In the genomic region with DNA sequence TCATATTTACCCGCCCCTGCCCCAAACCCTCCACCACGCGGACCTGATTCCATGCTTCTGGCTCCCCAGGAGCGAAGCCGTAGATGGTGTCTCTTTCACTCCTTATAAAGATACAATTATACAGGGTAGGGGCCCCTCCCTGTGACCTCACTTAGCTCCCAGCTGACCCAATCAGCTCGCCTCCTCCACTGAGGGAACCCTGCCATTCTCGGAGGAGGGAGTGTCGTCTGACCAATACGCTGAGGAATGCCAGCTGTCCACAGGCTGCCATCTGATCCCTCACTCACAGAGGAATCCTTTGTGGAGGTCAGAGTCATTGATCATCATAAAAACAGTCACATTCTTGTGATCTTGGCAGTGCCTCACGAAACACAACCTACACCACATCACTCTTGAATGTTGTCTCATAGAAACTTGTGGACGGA, we compare ENCODE assay signal across 9 cellular contexts.
DNase-seq lines count a peak whose midpoint lies in the region; ATAC-seq, FAIRE-seq and TF ChIP-seq lines count a peak whose summit lies in the region.
"Had no signal": no experiment of that assay in that cellular context is flagged by ENCODE, and none has a peak within 500 bp of the region (broad histone marks: within the 10 kb centered on the region; RNA-seq: fewer than 3 reads in every experiment).

No MANE protein-coding gene starts in this region.

- no peak overlapping the region for H3K4me3 ChIP-seq in kidney (ENCODE audit: low read length in 2 of 2)
- no peak overlapping the region for H3K4me3 ChIP-seq in colonic mucosa

- H3K4me1 Mint-ChIP-seq in brain = peaks cover 61% of the 10 kb centered on the region
- H3K4me1 Mint-ChIP-seq in stimulated activated effector memory CD8-positive, alpha-beta T cell treated with anti-CD3 and anti-CD28 coated beads, Interleukin-12 subunit alpha, Interleukin-12 subunit beta, amount 100 ng/mL, for 72 hours = peaks cover 13% of the 10 kb centered on the region

- H3K4me1 ChIP-seq in kidney (ENCODE audit: control insufficient read depth in 1 of 2, insufficient read depth in 1 of 2, low read depth in 1 of 2, low read length in 2 of 2) = peaks cover 2 to 4% of the 10 kb centered on the region in 2 donors
- no peaks in the 10 kb centered on the region for H3K4me1 ChIP-seq in colonic mucosa

- peak; percentile 89 for DNase-seq in HT-29 (ENCODE audit: low spot score)
- DNase-seq in kidney = peak; percentile 28
- no peak for DNase-seq in stimulated activated effector memory CD8-positive, alpha-beta T cell treated with anti-CD3 and anti-CD28 coated beads, Interleukin-12 subunit alpha, Interleukin-12 subunit beta, amount 100 ng/mL, for 72 hours (ENCODE audit: low spot score in 2 of 2)
- no peak for DNase-seq in T-helper 2 cell
- no peak for DNase-seq in colonic mucosa

- TF ChIP-seq CTCF in brain (conservative IDR thresholded peaks at IDR 0.05) (no peak), kidney (IDR thresholded peaks at IDR 0.05; ENCODE audit: borderline replicate concordance, extremely low read depth, insufficient read depth) (no peak), colonic mucosa (IDR thresholded peaks at IDR 0.05) (no peak)

- H3K27ac Mint-ChIP-seq in brain = peak overlapping the region in 3 of 5 experiments; percentile 36 to 85 (median 75)
- H3K27ac Mint-ChIP-seq in stimulated activated effector memory CD8-positive, alpha-beta T cell treated with anti-CD3 and anti-CD28 coated beads, Interleukin-12 subunit alpha, Interleukin-12 subunit beta, amount 100 ng/mL, for 72 hours = peak overlapping the region; percentile 4

- ATAC-seq in stimulated activated effector memory CD8-positive, alpha-beta T cell treated with anti-CD3 and anti-CD28 coated beads, Interleukin-12 subunit alpha, Interleukin-12 subunit beta, amount 100 ng/mL, for 72 hours = no peak
- ATAC-seq in HG03175 (IDR thresholded peaks at IDR 0.05; ENCODE audit: unreplicated experiment) (no peak), HG02973 (IDR thresholded peaks at IDR 0.05; ENCODE audit: unreplicated experiment) (no peak)

- H3K9me3 Mint-ChIP-seq in brain = no peaks in the 10 kb centered on the region
- H3K9me3 Mint-ChIP-seq in stimulated activated effector memory CD8-positive, alpha-beta T cell treated with anti-CD3 and anti-CD28 coated beads, Interleukin-12 subunit alpha, Interleukin-12 subunit beta, amount 100 ng/mL, for 72 hours = no peaks in the 10 kb centered on the region

- no peak for FAIRE-seq in kidney (lab: Jason Lieb, UNC)

- H3K27me3 ChIP-seq in colonic mucosa = no peaks in the 10 kb centered on the region

- H3K27ac ChIP-seq in kidney (ENCODE audit: low read depth in 2 of 2, low read length in 2 of 2) = no peak overlapping the region
- no peak overlapping the region for H3K27ac ChIP-seq in colonic mucosa
- H3K27ac ChIP-seq: parathyroid adenoma had no signal

- H3K36me3 ChIP-seq in kidney (ENCODE audit: control insufficient read depth in 1 of 2, insufficient read depth in 2 of 2, low read length in 2 of 2) (no peaks in the 10 kb centered on the region), colonic mucosa (no peaks in the 10 kb centered on the region)

- H3K9ac ChIP-seq in kidney (ENCODE audit: low read length in 2 of 2) (no peak overlapping the region), colonic mucosa (ENCODE audit: low read depth in 2 of 2, low read length in 2 of 2) (no peak overlapping the region)
- H3K9ac ChIP-seq: parathyroid adenoma had no signal

- peaks cover 2% of the 10 kb centered on the region for H3K27me3 Mint-ChIP-seq in brain

- H3K9me3 ChIP-seq in kidney (ENCODE audit: control insufficient read depth in 1 of 2, low read length in 2 of 2) (no peaks in the 10 kb centered on the region), colonic mucosa (no peaks in the 10 kb centered on the region)

- no peaks in the 10 kb centered on the region for H3K36me3 Mint-ChIP-seq in brain
- H3K36me3 Mint-ChIP-seq in stimulated activated effector memory CD8-positive, alpha-beta T cell treated with anti-CD3 and anti-CD28 coated beads, Interleukin-12 subunit alpha, Interleukin-12 subunit beta, amount 100 ng/mL, for 72 hours = no peaks in the 10 kb centered on the region

- no peak overlapping the region for H3K4me3 Mint-ChIP-seq in brain
- H3K4me3 Mint-ChIP-seq in stimulated activated effector memory CD8-positive, alpha-beta T cell treated with anti-CD3 and anti-CD28 coated beads, Interleukin-12 subunit alpha, Interleukin-12 subunit beta, amount 100 ng/mL, for 72 hours = no peak overlapping the region

- intact Hi-C loops in kidney (cut with DNase I) = no loop called here
- intact Hi-C loops in colonic mucosa (cut with DNase I) = no loop called here

Comparison
In these comparisons a context has a peak if more than half of its experiments do, and no peak if none do; other contexts are left out.
1. DNase-seq: peak in HT-29 (single experiment) and kidney (single experiment); none in stimulated activated effector memory CD8-positive, alpha-beta T cell treated with anti-CD3 and anti-CD28 coated beads, Interleukin-12 subunit alpha, Interleukin-12 subunit beta, amount 100 ng/mL, for 72 hours (0 of 2), T-helper 2 cell (0 of 5) and colonic mucosa (single experiment).